ENCODE assay signal across 14 cellular contexts in the genomic region with DNA sequence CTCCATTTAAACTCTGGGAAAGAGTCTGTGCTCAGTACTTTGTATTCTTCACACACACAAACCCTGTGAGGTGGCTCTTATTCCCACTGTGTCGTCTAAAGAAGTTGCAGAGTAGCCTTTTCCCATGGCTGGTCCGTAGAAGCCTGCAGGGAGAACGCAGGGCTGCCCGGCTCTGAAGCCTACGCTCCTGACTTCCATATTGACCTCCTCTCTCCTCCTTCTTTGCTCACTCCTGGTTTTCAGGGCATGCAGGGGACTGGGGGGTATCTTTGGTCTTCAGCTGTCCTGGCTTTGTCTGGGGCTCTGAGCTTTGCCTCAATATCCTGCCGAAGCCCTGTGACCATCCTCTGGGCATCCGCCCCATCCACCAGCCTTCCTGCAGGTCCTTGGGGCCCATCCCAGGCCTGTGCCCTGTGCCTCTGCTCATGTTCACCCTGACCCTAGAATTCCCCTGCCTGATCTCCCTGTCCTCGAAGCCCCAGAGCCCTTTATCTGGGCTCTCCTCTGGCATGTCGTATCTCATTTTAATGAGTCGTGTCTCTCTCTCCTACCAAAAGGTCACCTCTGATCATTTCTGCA.
DNase-seq lines count a peak whose midpoint lies in the region; ATAC-seq and TF ChIP-seq lines count a peak whose summit lies in the region.
"Had no signal": no experiment of that assay in that cellular context is flagged by ENCODE, and none has a peak within 500 bp of the region (broad histone marks: within the 10 kb centered on the region; RNA-seq: fewer than 3 reads in every experiment).

No MANE protein-coding gene starts in this region.

- H3K9me3 ChIP-seq in OCI-LY3 (ENCODE audit: insufficient read depth, low read length): no peaks in the 10 kb centered on the region
- H3K9me3 ChIP-seq: A549, Caco-2 had no signal

- H3K4me3 Mint-ChIP-seq in brain (no peak overlapping the region), neural crest cell (no peak overlapping the region)
- H3K4me3 Mint-ChIP-seq in stimulated activated naive B cell treated with anti-CD40 and anti-IgM and Interleukin-4, amounts not matched to agents 10 μg/mL and 1 μg/mL and 100 μg/mL, for 72 hours: no peak overlapping the region
- H3K4me3 Mint-ChIP-seq: CD8-positive, alpha-beta memory T cell; IgD-negative memory B cell had no signal

- H3K27ac Mint-ChIP-seq in brain: peak overlapping the region in 4 of 5 experiments; percentile 3 to 80 (median 19)
- H3K27ac Mint-ChIP-seq in neural crest cell (ENCODE audit: unreplicated experiment): peak overlapping the region; percentile 85
- H3K27ac Mint-ChIP-seq in stimulated activated naive B cell treated with anti-CD40 and anti-IgM and Interleukin-4, amounts not matched to agents 10 μg/mL and 1 μg/mL and 100 μg/mL, for 72 hours: peak overlapping the region; percentile 56
- H3K27ac Mint-ChIP-seq: CD8-positive, alpha-beta memory T cell; IgD-negative memory B cell had no signal

- H3K4me2 ChIP-seq in OCI-LY3 (ENCODE audit: low read length): peak overlapping the region; percentile 3; the same call in 1 of the 2 replicates
- H3K4me2 ChIP-seq: A549 had no signal

- no peak overlapping the region for H3K27ac ChIP-seq in OCI-LY3 (ENCODE audit: low read length)
- H3K27ac ChIP-seq: A549, GM23248 had no signal

- H3K4me1 ChIP-seq in OCI-LY3 (ENCODE audit: low read length): peaks cover 61% of the 10 kb centered on the region
- H3K4me1 ChIP-seq: Caco-2 had no signal

- H3K27me3 Mint-ChIP-seq in brain (peaks cover 12% of the 10 kb centered on the region), neural crest cell (ENCODE audit: low read depth) (peaks cover 17% of the 10 kb centered on the region)
- H3K27me3 Mint-ChIP-seq in stimulated activated naive B cell treated with anti-CD40 and anti-IgM and Interleukin-4, amounts not matched to agents 10 μg/mL and 1 μg/mL and 100 μg/mL, for 72 hours: peaks cover 17 to 24% of the 10 kb centered on the region in 2 donors

- H3K9me3 Mint-ChIP-seq in brain: peaks cover 0 to 6% (median 2%) of the 10 kb centered on the region in 5 experiments
- no peaks in the 10 kb centered on the region for H3K9me3 Mint-ChIP-seq in neural crest cell
- peaks cover 3 to 4% of the 10 kb centered on the region in 2 donors for H3K9me3 Mint-ChIP-seq in stimulated activated naive B cell treated with anti-CD40 and anti-IgM and Interleukin-4, amounts not matched to agents 10 μg/mL and 1 μg/mL and 100 μg/mL, for 72 hours
- H3K9me3 Mint-ChIP-seq: CD8-positive, alpha-beta memory T cell had no signal

- peaks cover 6% of the 10 kb centered on the region for H3K36me3 ChIP-seq in OCI-LY3 (replicated peaks; ENCODE audit: low read depth, low read length)

- no peaks in the 10 kb centered on the region for H3K27me3 ChIP-seq in OCI-LY3 (ENCODE audit: low read depth, low read length)

- DNase-seq in neural crest cell (ENCODE audit: low read depth, low spot score) (no peak), C1 segment of cervical spinal cord (lab: John Stamatoyannopoulos, UW) (no peak), NCI-H1105 (lab: John Stamatoyannopoulos, UW) (no peak), NCI-H1417 (lab: John Stamatoyannopoulos, UW) (no peak)
- DNase-seq in stimulated activated naive B cell treated with anti-CD40 and anti-IgM and Interleukin-4, amounts not matched to agents 10 μg/mL and 1 μg/mL and 100 μg/mL, for 72 hours: no peak
- DNase-seq: Caco-2; CD8-positive, alpha-beta memory T cell; DND-41; GDM1; GM23248 had no signal

- no peaks in the 10 kb centered on the region for H4K20me1 ChIP-seq in OCI-LY3 (ENCODE audit: insufficient read depth, low read length)

- H3K36me3 Mint-ChIP-seq in brain (no peaks in the 10 kb centered on the region), neural crest cell (ENCODE audit: low read depth) (peaks cover 3% of the 10 kb centered on the region)
- H3K36me3 Mint-ChIP-seq in stimulated activated naive B cell treated with anti-CD40 and anti-IgM and Interleukin-4, amounts not matched to agents 10 μg/mL and 1 μg/mL and 100 μg/mL, for 72 hours: peaks cover 0 to 6% of the 10 kb centered on the region in 2 donors
- H3K36me3 Mint-ChIP-seq: CD8-positive, alpha-beta memory T cell had no signal

- H3K4me3 ChIP-seq in OCI-LY3 (ENCODE audit: low read length): no peak overlapping the region
- H3K4me3 ChIP-seq: A549, GM23248 had no signal

- ATAC-seq in stimulated activated naive B cell treated with anti-CD40 and anti-IgM and Interleukin-4, amounts not matched to agents 10 μg/mL and 1 μg/mL and 100 μg/mL, for 72 hours (replicated peaks): no peak
- ATAC-seq: A549 had no signal

- no peak for TF ChIP-seq CTCF in OCI-LY3 (IDR thresholded peaks at IDR 0.05; ENCODE audit: low read depth, low read length)
- TF ChIP-seq CTCF in brain (conservative IDR thresholded peaks at IDR 0.05): no peak
- no peak for TF ChIP-seq CTCF in neural crest cell (conservative IDR thresholded peaks at IDR 0.05)

- no peak overlapping the region for H3K9ac ChIP-seq in OCI-LY3 (ENCODE audit: low read length)
- H3K9ac ChIP-seq: GM23248 had no signal

- no peaks in the 10 kb centered on the region for H3K79me2 ChIP-seq in OCI-LY3 (ENCODE audit: low read length)

- H3K4me1 Mint-ChIP-seq in brain (peaks cover 24% of the 10 kb centered on the region), neural crest cell (no peaks in the 10 kb centered on the region)
- H3K4me1 Mint-ChIP-seq in stimulated activated naive B cell treated with anti-CD40 and anti-IgM and Interleukin-4, amounts not matched to agents 10 μg/mL and 1 μg/mL and 100 μg/mL, for 72 hours: peaks cover 13 to 18% of the 10 kb centered on the region in 2 donors

- no peak overlapping the region for H2AFZ ChIP-seq in OCI-LY3 (ENCODE audit: low read depth, low read length)
- H2AFZ ChIP-seq: GM23248 had no signal

Comparison
In these comparisons a context has a peak if more than half of its experiments do, and no peak if none do; other contexts are left out.
1. H3K27ac Mint-ChIP-seq: peak in every context shown above with its lines; median percentile 85 in neural crest cell; 56 in stimulated activated naive B cell treated with anti-CD40 and anti-IgM and Interleukin-4, amounts not matched to agents 10 μg/mL and 1 μg/mL and 100 μg/mL, for 72 hours; 19 in brain.